ENCODE assay signal across 1 cellular context in the genomic region with DNA sequence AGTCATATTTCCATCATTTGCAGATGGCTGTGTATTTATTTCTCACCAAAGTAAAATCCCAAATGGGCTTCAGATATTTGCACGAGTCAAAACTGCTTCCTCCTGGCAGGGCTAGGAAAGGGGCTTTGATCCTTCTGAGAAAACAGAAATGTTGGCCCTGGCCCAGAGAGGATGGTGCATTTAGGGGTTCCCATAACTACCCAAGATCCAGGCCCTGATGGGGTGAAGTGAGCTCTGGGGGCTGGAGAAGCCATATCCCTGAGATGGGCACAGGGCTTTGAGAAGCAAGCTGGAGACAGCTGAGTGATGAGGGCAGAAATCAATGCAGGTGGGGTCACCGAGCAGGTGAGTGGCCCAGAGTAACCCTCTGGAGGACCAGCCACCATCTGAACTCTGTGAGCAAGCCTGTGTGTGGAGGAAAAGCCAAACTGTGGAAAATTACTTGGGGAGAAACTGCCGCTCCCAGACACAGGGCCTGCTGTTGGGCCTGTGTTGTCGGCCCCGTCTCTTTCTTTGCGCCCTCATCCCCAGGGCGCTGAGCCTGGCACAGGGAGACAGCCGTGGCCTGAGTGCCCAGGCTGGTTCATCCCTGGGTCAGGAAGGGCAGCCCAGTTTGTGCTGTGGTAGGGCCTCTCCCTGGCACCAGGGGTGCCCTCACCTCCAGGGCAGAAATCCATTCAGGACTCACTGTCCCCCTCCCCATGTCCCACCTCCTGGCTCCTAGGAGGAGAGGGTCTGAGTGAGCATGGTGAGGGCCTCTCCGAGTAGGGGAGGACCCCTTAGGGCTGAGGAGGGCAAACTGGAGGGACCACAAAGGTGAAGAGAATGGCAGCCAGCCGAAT.
TF ChIP-seq lines count a peak whose summit lies in the region.

No MANE protein-coding gene starts in this region.

TF ChIP-seq in HepG2, 621 proteins besides CTCF, POLR2A, EP300 and RAD21 (continued from another document):
- peak; percentile 47; the same call in 1 of the 2 replicates for TF ChIP-seq NCOA2 (CRISPR knock-in tag; IDR thresholded peaks at IDR 0.05)
- peak; percentile 78 for TF ChIP-seq ZNF574 (CRISPR knock-in tag; IDR thresholded peaks at IDR 0.05)
- no peak for TF ChIP-seq ZNF563 (CRISPR knock-in tag; IDR thresholded peaks at IDR 0.05)
- peak; percentile 16; the same call in 1 of the 2 replicates for TF ChIP-seq NR2F6 (IDR thresholded peaks at IDR 0.05)
- TF ChIP-seq NR2F6 (CRISPR knock-in tag; IDR thresholded peaks at IDR 0.05), result peak; percentile 59
- no peak for TF ChIP-seq HNRNPK (IDR thresholded peaks at IDR 0.05; ENCODE audit: low read depth, low read length, poor library complexity, severe bottlenecking)
- TF ChIP-seq JDP2 (CRISPR knock-in tag; IDR thresholded peaks at IDR 0.05; ENCODE audit: borderline replicate concordance), result no peak
- TF ChIP-seq PAXIP1 (CRISPR knock-in tag; conservative IDR thresholded peaks at IDR 0.05), result peak; percentile 61
- TF ChIP-seq, protein P1, sequence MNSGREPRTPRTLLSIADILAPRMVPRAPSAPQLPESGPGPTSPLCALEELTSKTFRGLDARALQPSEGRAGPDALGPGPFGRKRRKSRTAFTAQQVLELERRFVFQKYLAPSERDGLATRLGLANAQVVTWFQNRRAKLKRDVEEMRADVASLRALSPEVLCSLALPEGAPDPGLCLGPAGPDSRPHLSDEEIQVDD (CRISPR knock-in tag; IDR thresholded peaks at IDR 0.05; ENCODE audit: borderline replicate concordance), result no peak
- no peak for TF ChIP-seq MLXIP (CRISPR knock-in tag; IDR thresholded peaks at IDR 0.05; ENCODE audit: borderline replicate concordance)
- TF ChIP-seq ARID2 (CRISPR knock-in tag; IDR thresholded peaks at IDR 0.05; ENCODE audit: borderline replicate concordance), result no peak
- peak; percentile 93 for TF ChIP-seq NR1H2 (CRISPR knock-in tag; IDR thresholded peaks at IDR 0.05; ENCODE audit: borderline replicate concordance, low read depth)
- TF ChIP-seq ERF (CRISPR knock-in tag; IDR thresholded peaks at IDR 0.05), result 0 out of 2 replicates have a peak, but pooled peaks have one; percentile 21
- TF ChIP-seq NCOA1 (CRISPR knock-in tag; IDR thresholded peaks at IDR 0.05), result peak; percentile 86
- TF ChIP-seq ZNF329 (CRISPR knock-in tag; IDR thresholded peaks at IDR 0.05; ENCODE audit: low read depth), result no peak
- 0 out of 2 replicates have a peak, but pooled peaks have one; percentile 3 for TF ChIP-seq MEIS1 (CRISPR knock-in tag; IDR thresholded peaks at IDR 0.05; ENCODE audit: borderline replicate concordance)
- no peak for TF ChIP-seq ZNF629 (CRISPR knock-in tag; conservative IDR thresholded peaks at IDR 0.05)
- TF ChIP-seq ZNF18 (CRISPR knock-in tag; IDR thresholded peaks at IDR 0.05; ENCODE audit: insufficient replicate concordance), result no peak
- TF ChIP-seq HOXD1 (CRISPR knock-in tag; IDR thresholded peaks at IDR 0.05), result no peak
- TF ChIP-seq ZBTB7B (CRISPR knock-in tag; IDR thresholded peaks at IDR 0.05), result peak; percentile 36; the same call in 1 of the 2 replicates
- TF ChIP-seq YY1 (IDR thresholded peaks at IDR 0.05; ENCODE audit: insufficient read depth, insufficient replicate concordance, low read depth, low read length), result no peak
- TF ChIP-seq NRL (CRISPR knock-in tag; IDR thresholded peaks at IDR 0.05; ENCODE audit: borderline replicate concordance), result no peak
